Comparison of ENCODE assay signal across 17 cellular contexts in genomic region chr11:108727665-108728064, GRCh38.
DNase-seq lines count a peak whose midpoint lies in the region; ATAC-seq and TF ChIP-seq lines count a peak whose summit lies in the region.
"Had no signal": no experiment of that assay in that cellular context is flagged by ENCODE, and none has a peak within 500 bp of the region (broad histone marks: within the 10 kb centered on the region; RNA-seq: fewer than 3 reads in every experiment).

No MANE protein-coding gene starts in this region.

- in situ Hi-C loops in G401 (cut with HindIII; ENCODE audit: low sequenced_read_pairs) = no loop called here

- intact Hi-C loops in activated T-helper 2 cell treated with anti-CD3 and anti-CD28 coated beads, Interferon-gamma antibody, Interleukin-2, Interleukin-4, amounts not matched to agents 10 μg/mL and 5 μg/mL and 100 μg/mL, durations not matched to agents 14 hours and 24 hours and 36 hours (cut with micrococcal nuclease) = loop anchor here (2.0 kb wide), 1 partner anchor 107 kb away; no protein-coding TSS in a partner anchor
- intact Hi-C loops in stomach (cut with DNase I; ENCODE audit: low total_unique reads) = no loop called here

- H3K4me3 Mint-ChIP-seq in activated T-helper 2 cell treated with anti-CD3 and anti-CD28 coated beads, Interferon-gamma antibody, Interleukin-2, Interleukin-4, amounts not matched to agents 10 μg/mL and 5 μg/mL and 100 μg/mL, durations not matched to agents 14 hours and 24 hours and 36 hours (ENCODE audit: low read depth) = no peak overlapping the region
- H3K4me3 Mint-ChIP-seq in osteocyte (ENCODE audit: unreplicated experiment) = no peak overlapping the region
- H3K4me3 Mint-ChIP-seq: activated naive CD4-positive, alpha-beta T cell treated with anti-CD3 and anti-CD28 coated beads, Interleukin-2, amount 50 U/mL, for 24 hours; CD8-positive, alpha-beta memory T cell had no signal

- no peaks in the 10 kb centered on the region for H3K27me3 ChIP-seq in stomach
- H3K27me3 ChIP-seq: Peyer's patch had no signal

- TF ChIP-seq EP300 in stomach (IDR thresholded peaks at IDR 0.05) = no peak

- no peak for TF ChIP-seq POLR2A in stomach (IDR thresholded peaks at IDR 0.05)

- peak; percentile 47 for ATAC-seq in GM18511 (IDR thresholded peaks at IDR 0.05; ENCODE audit: unreplicated experiment)
- ATAC-seq in GM19351 (IDR thresholded peaks at IDR 0.05; ENCODE audit: unreplicated experiment) = peak; percentile 37
- peak; percentile 52 for ATAC-seq in HG02870 (IDR thresholded peaks at IDR 0.05; ENCODE audit: unreplicated experiment)

- peaks cover 60% of the 10 kb centered on the region for H3K36me3 Mint-ChIP-seq in activated T-helper 2 cell treated with anti-CD3 and anti-CD28 coated beads, Interferon-gamma antibody, Interleukin-2, Interleukin-4, amounts not matched to agents 10 μg/mL and 5 μg/mL and 100 μg/mL, durations not matched to agents 14 hours and 24 hours and 36 hours (ENCODE audit: low read depth)
- peaks cover 42% of the 10 kb centered on the region for H3K36me3 Mint-ChIP-seq in osteocyte (ENCODE audit: unreplicated experiment)

- H3K4me1 ChIP-seq in stomach = peaks cover 0 to 4% (median 0%) of the 10 kb centered on the region in 4 donors
- H3K4me1 ChIP-seq: Peyer's patch had no signal

- H3K27me3 Mint-ChIP-seq in activated T-helper 2 cell treated with anti-CD3 and anti-CD28 coated beads, Interferon-gamma antibody, Interleukin-2, Interleukin-4, amounts not matched to agents 10 μg/mL and 5 μg/mL and 100 μg/mL, durations not matched to agents 14 hours and 24 hours and 36 hours (ENCODE audit: low read depth) = no peaks in the 10 kb centered on the region
- H3K27me3 Mint-ChIP-seq in osteocyte (ENCODE audit: unreplicated experiment) = no peaks in the 10 kb centered on the region
- H3K27me3 Mint-ChIP-seq: activated naive CD4-positive, alpha-beta T cell treated with anti-CD3 and anti-CD28 coated beads, Interleukin-2, amount 50 U/mL, for 24 hours; CD8-positive, alpha-beta memory T cell had no signal

- no peak overlapping the region for H3K27ac ChIP-seq in stomach
- H3K27ac ChIP-seq: Peyer's patch had no signal

- peaks cover 45% of the 10 kb centered on the region for H3K4me1 Mint-ChIP-seq in activated T-helper 2 cell treated with anti-CD3 and anti-CD28 coated beads, Interferon-gamma antibody, Interleukin-2, Interleukin-4, amounts not matched to agents 10 μg/mL and 5 μg/mL and 100 μg/mL, durations not matched to agents 14 hours and 24 hours and 36 hours (ENCODE audit: low read depth)
- peaks cover 21% of the 10 kb centered on the region for H3K4me1 Mint-ChIP-seq in osteocyte (ENCODE audit: unreplicated experiment)

- no peak for DNase-seq in activated T-helper 2 cell treated with anti-CD3 and anti-CD28 coated beads, Interferon-gamma antibody, Interleukin-2, Interleukin-4, amounts not matched to agents 10 μg/mL and 5 μg/mL and 100 μg/mL, durations not matched to agents 14 hours and 24 hours and 36 hours (ENCODE audit: low spot score)
- no peak for DNase-seq in osteocyte (ENCODE audit: extremely low spot score, unreplicated experiment)
- no peak for DNase-seq in G401 (ENCODE audit: low spot score)
- no peak for DNase-seq in AG08396 (ENCODE audit: low spot score)
- no peak for DNase-seq in stomach
- DNase-seq: CD8-positive, alpha-beta memory T cell; H7; kidney glomerular epithelial cell; NCI-H1105; NCI-H510A; Peyer's patch; posterior cingulate gyrus; stimulated activated CD4-positive, alpha-beta T cell treated with anti-CD3 and anti-CD28 coated beads, Interleukin-12 subunit alpha, Interleukin-12 subunit beta, amount 100 ng/mL, for 4 hours had no signal

- peak overlapping the region; percentile 67 for H3K27ac Mint-ChIP-seq in activated T-helper 2 cell treated with anti-CD3 and anti-CD28 coated beads, Interferon-gamma antibody, Interleukin-2, Interleukin-4, amounts not matched to agents 10 μg/mL and 5 μg/mL and 100 μg/mL, durations not matched to agents 14 hours and 24 hours and 36 hours
- no peak overlapping the region for H3K27ac Mint-ChIP-seq in osteocyte (ENCODE audit: unreplicated experiment)
- H3K27ac Mint-ChIP-seq: activated naive CD4-positive, alpha-beta T cell treated with anti-CD3 and anti-CD28 coated beads, Interleukin-2, amount 50 U/mL, for 24 hours had no signal

- TF ChIP-seq CTCF in osteocyte (IDR thresholded peaks at IDR 0.05) (no peak), stomach (IDR thresholded peaks at IDR 0.05) (no peak)

- no peak overlapping the region for H3K4me3 ChIP-seq in stomach
- H3K4me3 ChIP-seq: Peyer's patch had no signal

- WGBS in stomach, 5 donors = 81 to 91% (median 87%) methylated on average over 3 of the region's 3 CpGs

- no peaks in the 10 kb centered on the region for H3K9me3 ChIP-seq in stomach
- H3K9me3 ChIP-seq: Peyer's patch had no signal

- peaks cover 6% of the 10 kb centered on the region for H3K9me3 Mint-ChIP-seq in activated T-helper 2 cell treated with anti-CD3 and anti-CD28 coated beads, Interferon-gamma antibody, Interleukin-2, Interleukin-4, amounts not matched to agents 10 μg/mL and 5 μg/mL and 100 μg/mL, durations not matched to agents 14 hours and 24 hours and 36 hours
- H3K9me3 Mint-ChIP-seq in osteocyte (ENCODE audit: unreplicated experiment) = peaks cover 6% of the 10 kb centered on the region
- H3K9me3 Mint-ChIP-seq: activated naive CD4-positive, alpha-beta T cell treated with anti-CD3 and anti-CD28 coated beads, Interleukin-2, amount 50 U/mL, for 24 hours; CD8-positive, alpha-beta memory T cell had no signal

- peaks cover 5 to 23% (median 18%) of the 10 kb centered on the region in 4 donors for H3K36me3 ChIP-seq in stomach
